1 cellular context compared by ENCODE assay signal in the genomic region with DNA sequence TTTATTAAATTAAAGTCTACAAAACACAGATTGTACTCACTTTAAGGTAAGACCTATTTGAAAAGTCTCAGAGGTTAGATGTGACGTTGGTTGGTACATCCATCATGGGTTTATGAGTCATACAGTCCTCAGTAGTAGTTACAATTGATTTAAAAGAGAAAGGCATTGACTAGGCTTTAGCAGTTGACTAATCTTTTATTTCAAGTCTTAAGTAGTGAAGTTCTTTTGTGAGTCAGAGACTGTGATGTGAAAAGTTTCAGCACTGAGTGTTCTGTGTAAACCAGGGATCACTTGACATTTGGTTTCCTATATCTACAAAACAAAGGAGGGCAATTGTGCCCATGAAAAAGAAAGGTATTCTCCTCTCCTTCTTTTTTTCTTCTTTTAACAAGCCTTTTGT.
TF ChIP-seq lines count a peak whose summit lies in the region.

No MANE protein-coding gene starts in this region.

TF ChIP-seq in H1, 55 proteins besides CTCF, POLR2A, EP300 and RAD21 (continued from another document):
- TF ChIP-seq, protein P1, sequence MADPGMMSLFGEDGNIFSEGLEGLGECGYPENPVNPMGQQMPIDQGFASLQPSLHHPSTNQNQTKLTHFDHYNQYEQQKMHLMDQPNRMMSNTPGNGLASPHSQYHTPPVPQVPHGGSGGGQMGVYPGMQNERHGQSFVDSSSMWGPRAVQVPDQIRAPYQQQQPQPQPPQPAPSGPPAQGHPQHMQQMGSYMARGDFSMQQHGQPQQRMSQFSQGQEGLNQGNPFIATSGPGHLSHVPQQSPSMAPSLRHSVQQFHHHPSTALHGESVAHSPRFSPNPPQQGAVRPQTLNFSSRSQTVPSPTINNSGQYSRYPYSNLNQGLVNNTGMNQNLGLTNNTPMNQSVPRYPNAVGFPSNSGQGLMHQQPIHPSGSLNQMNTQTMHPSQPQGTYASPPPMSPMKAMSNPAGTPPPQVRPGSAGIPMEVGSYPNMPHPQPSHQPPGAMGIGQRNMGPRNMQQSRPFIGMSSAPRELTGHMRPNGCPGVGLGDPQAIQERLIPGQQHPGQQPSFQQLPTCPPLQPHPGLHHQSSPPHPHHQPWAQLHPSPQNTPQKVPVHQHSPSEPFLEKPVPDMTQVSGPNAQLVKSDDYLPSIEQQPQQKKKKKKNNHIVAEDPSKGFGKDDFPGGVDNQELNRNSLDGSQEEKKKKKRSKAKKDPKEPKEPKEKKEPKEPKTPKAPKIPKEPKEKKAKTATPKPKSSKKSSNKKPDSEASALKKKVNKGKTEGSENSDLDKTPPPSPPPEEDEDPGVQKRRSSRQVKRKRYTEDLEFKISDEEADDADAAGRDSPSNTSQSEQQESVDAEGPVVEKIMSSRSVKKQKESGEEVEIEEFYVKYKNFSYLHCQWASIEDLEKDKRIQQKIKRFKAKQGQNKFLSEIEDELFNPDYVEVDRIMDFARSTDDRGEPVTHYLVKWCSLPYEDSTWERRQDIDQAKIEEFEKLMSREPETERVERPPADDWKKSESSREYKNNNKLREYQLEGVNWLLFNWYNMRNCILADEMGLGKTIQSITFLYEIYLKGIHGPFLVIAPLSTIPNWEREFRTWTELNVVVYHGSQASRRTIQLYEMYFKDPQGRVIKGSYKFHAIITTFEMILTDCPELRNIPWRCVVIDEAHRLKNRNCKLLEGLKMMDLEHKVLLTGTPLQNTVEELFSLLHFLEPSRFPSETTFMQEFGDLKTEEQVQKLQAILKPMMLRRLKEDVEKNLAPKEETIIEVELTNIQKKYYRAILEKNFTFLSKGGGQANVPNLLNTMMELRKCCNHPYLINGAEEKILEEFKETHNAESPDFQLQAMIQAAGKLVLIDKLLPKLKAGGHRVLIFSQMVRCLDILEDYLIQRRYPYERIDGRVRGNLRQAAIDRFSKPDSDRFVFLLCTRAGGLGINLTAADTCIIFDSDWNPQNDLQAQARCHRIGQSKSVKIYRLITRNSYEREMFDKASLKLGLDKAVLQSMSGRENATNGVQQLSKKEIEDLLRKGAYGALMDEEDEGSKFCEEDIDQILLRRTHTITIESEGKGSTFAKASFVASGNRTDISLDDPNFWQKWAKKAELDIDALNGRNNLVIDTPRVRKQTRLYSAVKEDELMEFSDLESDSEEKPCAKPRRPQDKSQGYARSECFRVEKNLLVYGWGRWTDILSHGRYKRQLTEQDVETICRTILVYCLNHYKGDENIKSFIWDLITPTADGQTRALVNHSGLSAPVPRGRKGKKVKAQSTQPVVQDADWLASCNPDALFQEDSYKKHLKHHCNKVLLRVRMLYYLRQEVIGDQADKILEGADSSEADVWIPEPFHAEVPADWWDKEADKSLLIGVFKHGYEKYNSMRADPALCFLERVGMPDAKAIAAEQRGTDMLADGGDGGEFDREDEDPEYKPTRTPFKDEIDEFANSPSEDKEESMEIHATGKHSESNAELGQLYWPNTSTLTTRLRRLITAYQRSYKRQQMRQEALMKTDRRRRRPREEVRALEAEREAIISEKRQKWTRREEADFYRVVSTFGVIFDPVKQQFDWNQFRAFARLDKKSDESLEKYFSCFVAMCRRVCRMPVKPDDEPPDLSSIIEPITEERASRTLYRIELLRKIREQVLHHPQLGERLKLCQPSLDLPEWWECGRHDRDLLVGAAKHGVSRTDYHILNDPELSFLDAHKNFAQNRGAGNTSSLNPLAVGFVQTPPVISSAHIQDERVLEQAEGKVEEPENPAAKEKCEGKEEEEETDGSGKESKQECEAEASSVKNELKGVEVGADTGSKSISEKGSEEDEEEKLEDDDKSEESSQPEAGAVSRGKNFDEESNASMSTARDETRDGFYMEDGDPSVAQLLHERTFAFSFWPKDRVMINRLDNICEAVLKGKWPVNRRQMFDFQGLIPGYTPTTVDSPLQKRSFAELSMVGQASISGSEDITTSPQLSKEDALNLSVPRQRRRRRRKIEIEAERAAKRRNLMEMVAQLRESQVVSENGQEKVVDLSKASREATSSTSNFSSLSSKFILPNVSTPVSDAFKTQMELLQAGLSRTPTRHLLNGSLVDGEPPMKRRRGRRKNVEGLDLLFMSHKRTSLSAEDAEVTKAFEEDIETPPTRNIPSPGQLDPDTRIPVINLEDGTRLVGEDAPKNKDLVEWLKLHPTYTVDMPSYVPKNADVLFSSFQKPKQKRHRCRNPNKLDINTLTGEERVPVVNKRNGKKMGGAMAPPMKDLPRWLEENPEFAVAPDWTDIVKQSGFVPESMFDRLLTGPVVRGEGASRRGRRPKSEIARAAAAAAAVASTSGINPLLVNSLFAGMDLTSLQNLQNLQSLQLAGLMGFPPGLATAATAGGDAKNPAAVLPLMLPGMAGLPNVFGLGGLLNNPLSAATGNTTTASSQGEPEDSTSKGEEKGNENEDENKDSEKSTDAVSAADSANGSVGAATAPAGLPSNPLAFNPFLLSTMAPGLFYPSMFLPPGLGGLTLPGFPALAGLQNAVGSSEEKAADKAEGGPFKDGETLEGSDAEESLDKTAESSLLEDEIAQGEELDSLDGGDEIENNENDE (IDR thresholded peaks at IDR 0.05; ENCODE audit: insufficient replicate concordance, low read length), result peak; percentile 96
- TF ChIP-seq CREB1 (IDR thresholded peaks at IDR 0.05) (peak; percentile 61; the same call in 1 of the 2 replicates), NANOG (IDR thresholded peaks at IDR 0.05; ENCODE audit: insufficient read depth, low read depth, low read length, poor library complexity, severe bottlenecking) (peak; percentile 84), SP1 (IDR thresholded peaks at IDR 0.05; ENCODE audit: low read depth, low read length) (peak; percentile 14; the same call in 1 of the 2 replicates), HDAC2 (IDR thresholded peaks at IDR 0.05; ENCODE audit: borderline replicate concordance in 1 of 2, low read depth in 2 of 2, low read length in 2 of 2) (0 out of 4 replicates have a peak, but pooled peaks of 1 of the 2 experiments have one; percentile 36), SRF (IDR thresholded peaks at IDR 0.05; ENCODE audit: low read depth, low read length) (no peak), JUND (IDR thresholded peaks at IDR 0.05; ENCODE audit: low read length) (peak; percentile 93)
